ENCODE assay signal across 16 cellular contexts in the genomic region with DNA sequence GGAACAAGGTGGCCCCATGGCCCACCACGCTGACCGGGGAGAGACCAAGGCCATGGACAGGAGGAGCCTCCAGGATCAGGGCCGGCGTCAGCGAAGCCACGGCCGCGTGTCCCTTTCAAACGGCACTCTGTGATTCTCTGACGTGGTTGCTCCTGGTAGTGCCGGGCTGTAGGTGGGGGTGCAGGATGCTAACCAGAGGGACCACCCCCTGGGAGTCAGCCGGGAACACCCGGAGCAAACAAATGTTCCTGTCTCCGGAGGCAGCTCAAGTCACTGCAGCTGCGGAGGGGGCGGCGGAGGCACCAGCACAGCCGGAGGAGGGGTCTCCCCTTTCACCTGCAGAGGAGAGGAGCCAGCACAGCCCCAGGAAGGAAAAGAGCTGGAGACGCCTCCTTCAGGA.
DNase-seq lines count a peak whose midpoint lies in the region; ATAC-seq, FAIRE-seq and TF ChIP-seq lines count a peak whose summit lies in the region.
"Had no signal": no experiment of that assay in that cellular context is flagged by ENCODE, and none has a peak within 500 bp of the region (broad histone marks: within the 10 kb centered on the region; RNA-seq: fewer than 3 reads in every experiment).

No MANE protein-coding gene starts in this region.

- H4K91ac ChIP-seq in H9 (ENCODE audit: insufficient read length, low read depth, low read length) = no peak overlapping the region

- peaks cover 0 to 1% (median 0%) of the 10 kb centered on the region in 3 experiments; a peak in 2 of 7 replicates for H3K36me3 Mint-ChIP-seq in H9 (ENCODE audit: insufficient read depth in 1 of 3, low read depth in 3 of 3)
- H3K36me3 Mint-ChIP-seq in endodermal cell (ENCODE audit: low read depth) = no peaks in the 10 kb centered on the region
- H3K36me3 Mint-ChIP-seq: CD8-positive, alpha-beta memory T cell had no signal

- H4K20me1 ChIP-seq in H9 (ENCODE audit: control insufficient read depth, insufficient read depth, insufficient read length) = no peaks in the 10 kb centered on the region

- H3K9me3 Mint-ChIP-seq in H9 (no peaks in the 10 kb centered on the region), endodermal cell (no peaks in the 10 kb centered on the region)

- H3K14ac ChIP-seq in H9 (ENCODE audit: insufficient read depth, low read length) = no peak overlapping the region

- H2BK12ac ChIP-seq in H9 (ENCODE audit: insufficient read length, low read depth, low read length) = no peak overlapping the region

- no peaks in the 10 kb centered on the region for H3K79me1 ChIP-seq in H9 (ENCODE audit: insufficient read depth, low read depth, low read length, poor library complexity, severe bottlenecking)

- H2AK5ac ChIP-seq in H9 (ENCODE audit: insufficient read length, low read length) = no peak overlapping the region

- H3K4me1 Mint-ChIP-seq in H9 (peaks cover 19% of the 10 kb centered on the region in 2 experiments), endodermal cell (no peaks in the 10 kb centered on the region)
- H3K4me1 Mint-ChIP-seq: CD8-positive, alpha-beta memory T cell had no signal

- POLR2A ChIA-PET in RWPE1 (lab: Yijun Ruan, JAX; ENCODE audit: low non-redundant PET) = no interaction called here

- peak overlapping the region; percentile 29 for H3K4me2 ChIP-seq in H9 (ENCODE audit: insufficient read depth, insufficient read length, low read length)

- H3K9ac ChIP-seq in H9 (ENCODE audit: extremely low read depth, insufficient read length, low read length) = no peak overlapping the region
- H3K9ac ChIP-seq in endodermal cell (ENCODE audit: extremely low read depth, low read length, poor library complexity, severe bottlenecking) = no peak overlapping the region
- H3K9ac ChIP-seq: GM23248 had no signal

- TF ChIP-seq CTCF in H9 (conservative IDR thresholded peaks at IDR 0.05) (peak; percentile 23; the same call in 1 of the 3 replicates), endodermal cell (conservative IDR thresholded peaks at IDR 0.05) (peak; percentile 27), RWPE1 (conservative IDR thresholded peaks at IDR 0.05; ENCODE audit: low read depth) (no peak), upper lobe of right lung (IDR thresholded peaks at IDR 0.05) (no peak), BE2C (IDR thresholded peaks at IDR 0.05; ENCODE audit: low read depth, low read length) (no peak)

- H3K27ac Mint-ChIP-seq in H9 (no peak overlapping the region), endodermal cell (no peak overlapping the region)
- H3K27ac Mint-ChIP-seq: CD8-positive, alpha-beta memory T cell had no signal

- DNase-seq in H9 = peak; percentile 82
- DNase-seq in endodermal cell = peak; percentile 78
- DNase-seq in iPS-NIHi7 (ENCODE audit: extremely low spot score) = peak; percentile 44
- DNase-seq in urothelium cell line (ENCODE audit: low spot score) = peak; percentile 50
- DNase-seq in RWPE1 (ENCODE audit: low spot score) = no peak
- DNase-seq in upper lobe of right lung = no peak
- DNase-seq in BE2C = no peak
- DNase-seq: C1 segment of cervical spinal cord; CD8-positive, alpha-beta memory T cell; DMS53; GM23248; KBM-7; NCI-H187 treated with DMSO at 0.1 percent for 48 hours; NCI-H2227 treated with DMSO at 0.1 percent for 48 hours; NCI-H524; PC-3 had no signal

- no peak overlapping the region for H2BK5ac ChIP-seq in H9 (ENCODE audit: insufficient read length, low read length)

- H3K23me2 ChIP-seq in H9 (ENCODE audit: insufficient read length, low read depth, low read length, poor library complexity, severe bottlenecking) = no peaks in the 10 kb centered on the region

- no peak overlapping the region for H3K4ac ChIP-seq in H9 (ENCODE audit: low read depth, low read length)

- ATAC-seq in upper lobe of right lung = no peak
- ATAC-seq: PC-3 had no signal

- H3K27ac ChIP-seq in H9 (ENCODE audit: insufficient read length, low read depth, low read length) = no peak overlapping the region
- no peak overlapping the region for H3K27ac ChIP-seq in endodermal cell (ENCODE audit: low read depth, low read length)
- H3K27ac ChIP-seq in RWPE1 = no peak overlapping the region
- no peak overlapping the region for H3K27ac ChIP-seq in upper lobe of right lung
- H3K27ac ChIP-seq: GM23248 had no signal

- H3K27me3 ChIP-seq in H9 (ENCODE audit: insufficient read depth, low read length) = no peaks in the 10 kb centered on the region
- H3K27me3 ChIP-seq in endodermal cell (ENCODE audit: control insufficient read depth, insufficient read depth, low read length, poor library complexity, severe bottlenecking) = no peaks in the 10 kb centered on the region
- H3K27me3 ChIP-seq in upper lobe of right lung = no peaks in the 10 kb centered on the region
- no peaks in the 10 kb centered on the region for H3K27me3 ChIP-seq in BE2C

- no peaks in the 10 kb centered on the region for H3K9me3 ChIP-seq in H9 (ENCODE audit: control insufficient read depth, low read depth, low read length)
- H3K9me3 ChIP-seq in endodermal cell (ENCODE audit: control insufficient read depth, low read length) = no peaks in the 10 kb centered on the region
- H3K9me3 ChIP-seq in upper lobe of right lung = no peaks in the 10 kb centered on the region
- H3K9me3 ChIP-seq in BE2C = no peaks in the 10 kb centered on the region

- intact Hi-C loops in upper lobe of right lung (cut with DNase I) = no loop called here

- H3K36me3 ChIP-seq in endodermal cell (ENCODE audit: control insufficient read depth, insufficient read depth, low read length) (no peaks in the 10 kb centered on the region), upper lobe of right lung (no peaks in the 10 kb centered on the region), BE2C (no peaks in the 10 kb centered on the region)

- no peak for FAIRE-seq in urothelium cell line (lab: Jason Lieb, UNC)

- no peak overlapping the region for H2BK120ac ChIP-seq in H9 (ENCODE audit: low read depth, low read length, poor library complexity, severe bottlenecking)

- H3K4me3 ChIP-seq in endodermal cell (ENCODE audit: low read length) = no peak overlapping the region
- H3K4me3 ChIP-seq in upper lobe of right lung = no peak overlapping the region
- H3K4me3 ChIP-seq in BE2C (ENCODE audit: low read depth, low read length) = no peak overlapping the region
- H3K4me3 ChIP-seq: GM23248 had no signal

- peak overlapping the region; percentile 11 for H3K18ac ChIP-seq in H9 (ENCODE audit: insufficient read length, low read depth, low read length)

- no peak overlapping the region for H2BK15ac ChIP-seq in H9 (ENCODE audit: low read depth, low read length)

- no peak overlapping the region for H3K56ac ChIP-seq in H9 (ENCODE audit: insufficient read length, low read depth, low read length)

- H3K4me1 ChIP-seq in H9 (ENCODE audit: insufficient read depth, low read length) (no peaks in the 10 kb centered on the region), endodermal cell (ENCODE audit: control insufficient read depth, insufficient read depth, low read length) (no peaks in the 10 kb centered on the region), upper lobe of right lung (no peaks in the 10 kb centered on the region), BE2C (no peaks in the 10 kb centered on the region)

- no peak overlapping the region for H4K8ac ChIP-seq in H9 (replicated peaks; ENCODE audit: insufficient read length, low read depth, low read length)

- H2BK20ac ChIP-seq in H9 (ENCODE audit: low read depth, low read length, poor library complexity, severe bottlenecking) = no peak overlapping the region

- no peak overlapping the region for H4K5ac ChIP-seq in H9 (ENCODE audit: insufficient read length, low read depth, low read length)

- CTCF ChIA-PET in RWPE1 (lab: Yijun Ruan, JAX) = no interaction called here

- H3K27me3 Mint-ChIP-seq in H9 (ENCODE audit: low read depth) = peaks cover 11% of the 10 kb centered on the region
- H3K27me3 Mint-ChIP-seq in endodermal cell (ENCODE audit: insufficient read depth) = peaks cover 2% of the 10 kb centered on the region

- H3K79me2 ChIP-seq in H9 (ENCODE audit: insufficient read depth, low read length) = no peaks in the 10 kb centered on the region

- no CpG with 5 or more reads among the region's 19 CpGs for WGBS in H9 (ENCODE audit: extremely low coverage, insufficient read length, low lambda C conversion rate)
- 54 to 78% methylated on average over 5 to 18 of the region's 19 CpGs for WGBS in endodermal cell (ENCODE audit: insufficient coverage in 1 of 2, insufficient read length in 1 of 2), 2 experiments

- no peak overlapping the region for H3T11ph ChIP-seq in H9 (ENCODE audit: low read length)

- H2AFZ ChIP-seq in H9 (ENCODE audit: low read length) = no peak overlapping the region
- H2AFZ ChIP-seq: GM23248 had no signal

- peak overlapping the region; percentile 41 to 64 for H3K4me3 Mint-ChIP-seq in H9
- H3K4me3 Mint-ChIP-seq in endodermal cell = no peak overlapping the region
- H3K4me3 Mint-ChIP-seq: CD8-positive, alpha-beta memory T cell had no signal

- H3K23ac ChIP-seq in H9 (ENCODE audit: insufficient read length, low read depth, low read length) = no peak overlapping the region

Comparison
In these comparisons a context has a peak if more than half of its experiments do, and no peak if none do; other contexts are left out.
1. DNase-seq: peak in H9 (single experiment), endodermal cell (single experiment), iPS-NIHi7 (single experiment) and urothelium cell line (single experiment); none in RWPE1 (single experiment), upper lobe of right lung (single experiment) and BE2C (single experiment).
2. CTCF ChIP-seq: peak in H9 (single experiment) and endodermal cell (single experiment); none in RWPE1 (single experiment), upper lobe of right lung (single experiment) and BE2C (single experiment).